Comparison of ENCODE assay signal across 8 cellular contexts in the genomic region with DNA sequence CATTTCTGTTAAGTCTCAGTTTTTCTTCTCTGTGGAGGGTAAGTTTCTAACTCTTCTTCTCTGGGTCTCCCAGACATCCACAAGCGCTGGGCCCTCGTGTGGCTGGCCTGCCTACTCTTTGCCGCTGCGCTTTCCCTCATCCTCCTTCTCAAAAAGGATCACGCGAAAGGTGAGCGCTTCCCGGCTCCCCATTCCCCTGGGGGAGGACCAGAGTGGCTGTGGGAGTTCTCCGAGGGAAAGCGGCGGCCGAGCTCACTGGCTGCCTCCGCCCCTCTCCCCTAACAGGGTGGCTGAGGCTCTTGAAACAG. TPM values are rescaled to one million over a fixed set of nuclear protein-coding genes. Genes with fewer than 3 reads are reported as not detected.
DNase-seq lines count a peak whose midpoint lies in the region; ATAC-seq and TF ChIP-seq lines count a peak whose summit lies in the region.

No MANE protein-coding gene starts in this region.

- peaks cover 27 to 29% of the 10 kb centered on the region in 2 donors for H3K4me1 ChIP-seq in gastrocnemius medialis

- no peak for ATAC-seq in GM18505 (IDR thresholded peaks at IDR 0.05; ENCODE audit: unreplicated experiment)
- ATAC-seq in gastrocnemius medialis: peak in 1 of 2 donors; percentile 1
- ATAC-seq in HG02588 (IDR thresholded peaks at IDR 0.05; ENCODE audit: unreplicated experiment): no peak
- no peak for ATAC-seq in GM19397 (IDR thresholded peaks at IDR 0.05; ENCODE audit: unreplicated experiment)
- no peak for ATAC-seq in GM21737 (IDR thresholded peaks at IDR 0.05; ENCODE audit: unreplicated experiment)

- H3K36me3 ChIP-seq in WERI-Rb-1 (peaks cover 5% of the 10 kb centered on the region), gastrocnemius medialis (peaks cover 0 to 40% of the 10 kb centered on the region in 2 donors)

- H3K27me3 ChIP-seq in WERI-Rb-1 (ENCODE audit: insufficient read depth, low read depth, severe bottlenecking) (no peaks in the 10 kb centered on the region), gastrocnemius medialis (no peaks in the 10 kb centered on the region)

- no peak for DNase-seq in WERI-Rb-1
- DNase-seq in foreskin fibroblast: no peak
- DNase-seq in gastrocnemius medialis: no peak
- no peak for DNase-seq in NCI-H2196 treated with DMSO at 0.1 percent for 48 hours (lab: John Stamatoyannopoulos, UW; ENCODE audit: unreplicated experiment)

- TF ChIP-seq CTCF in WERI-Rb-1 (IDR thresholded peaks at IDR 0.05; ENCODE audit: low read depth, low read length) (no peak), foreskin fibroblast (IDR thresholded peaks at IDR 0.05; ENCODE audit: low read depth, low read length) (no peak), gastrocnemius medialis (IDR thresholded peaks at IDR 0.05 in 4 of 5, conservative IDR thresholded peaks at IDR 0.05 in 1 of 5) (no peak)

- TF ChIP-seq POLR2A in GM18505 (IDR thresholded peaks at IDR 0.05; ENCODE audit: borderline replicate concordance, extremely low read depth, insufficient read depth, insufficient read length): peak; percentile 32
- no peak for TF ChIP-seq POLR2A in gastrocnemius medialis (IDR thresholded peaks at IDR 0.05)

- no peaks in the 10 kb centered on the region for H3K9me3 ChIP-seq in WERI-Rb-1 (ENCODE audit: severe bottlenecking)
- H3K9me3 ChIP-seq in gastrocnemius medialis: no peaks in the 10 kb centered on the region

- in situ Hi-C loops in gastrocnemius medialis (cut with MboI; ENCODE audit: low sequenced_read_pairs in 4 of 4): loop anchor here in 2 of 4 donors (10.0 kb wide), 2 partner anchors 88 to 92 kb away; partner anchors contain the start of genes FANCD2 (in 1 of the 2) and RPUSD3 (in 1 of the 2)

- peak overlapping the region; percentile 78 for H3K4me3 ChIP-seq in WERI-Rb-1 (ENCODE audit: low read depth, low read length)
- H3K4me3 ChIP-seq in foreskin fibroblast (ENCODE audit: low read depth in 1 of 2, low read length in 2 of 2): peak overlapping the region; percentile 22 to 79
- peak overlapping the region; percentile 85 to 94 (median 88) for H3K4me3 ChIP-seq in gastrocnemius medialis

- intact Hi-C loops in gastrocnemius medialis (cut with DNase I; ENCODE audit: low total_unique reads): loop anchor here (2.0 to 10.0 kb wide), 5 partner anchors 46 to 295 kb away; partner anchors contain the start of genes BRK1, FANCD2 and VHL

- H3K27ac ChIP-seq in WERI-Rb-1 (peak overlapping the region; percentile 65), gastrocnemius medialis (peak overlapping the region; percentile 88 to 97 (median 96))

RNA-seq across cellular contexts. Expression of gene CRELD1, which starts 1.1 kb away (rescaled TPM):
- total RNA-seq in gastrocnemius medialis: 10 to 100 TPM; 31.6 to 42.3 (median 37.1) TPM

RNA-seq across cellular contexts. Expression of gene IL17RC, which starts 15.6 kb away (rescaled TPM):
- 10 to 100 TPM; 14.8 to 67.3 (median 47.2) TPM for total RNA-seq in gastrocnemius medialis

RNA-seq across cellular contexts. Expression of gene PRRT3, which starts 19.7 kb away (rescaled TPM):
- 1 to 10 TPM in 3 of 4 donors, under 1 TPM in 1; 0.92 to 7.4 (median 2.5) TPM for total RNA-seq in gastrocnemius medialis

RNA-seq across cellular contexts. Expression of gene IL17RE, which starts 29.8 kb away (rescaled TPM):
- 1 to 10 TPM in 1 of 4 donors, under 1 TPM in 2, not detected in 1; 0.20 to 1.5 (median 0.64) TPM for total RNA-seq in gastrocnemius medialis

RNA-seq across cellular contexts. Expression of gene JAGN1, which starts 42.1 kb away (rescaled TPM):
- 10 to 100 TPM; 42.8 to 96.4 (median 67.0) TPM for total RNA-seq in gastrocnemius medialis
